In the genomic region with DNA sequence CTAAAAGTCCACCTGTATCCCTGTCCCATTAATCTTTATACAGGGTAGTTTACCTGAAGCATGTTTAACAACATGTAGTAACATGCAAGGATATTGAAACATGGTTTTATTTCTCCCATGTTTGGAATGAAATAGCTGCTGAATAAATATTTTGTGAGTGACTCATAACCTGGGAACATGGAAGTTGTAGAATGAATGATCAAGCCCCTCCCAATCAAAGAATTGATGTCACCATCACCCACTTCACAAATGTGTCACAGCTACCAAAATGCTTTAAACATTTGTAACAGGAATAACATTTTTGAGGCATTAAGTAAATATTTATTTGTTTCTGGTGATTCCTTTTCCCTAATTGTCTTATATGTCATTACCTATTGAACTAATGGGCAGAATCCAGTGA, we compare ENCODE assay signal across 13 cellular contexts. TPM values are rescaled to one million over a fixed set of nuclear protein-coding genes. Genes with fewer than 3 reads are reported as not detected.
A peak's percentile ranks its signal among the peaks of the same experiment; 100 is the strongest.
DNase-seq lines count a peak whose midpoint lies in the region; ATAC-seq, FAIRE-seq and TF ChIP-seq lines count a peak whose summit lies in the region.
"Had no signal": no experiment of that assay in that cellular context is flagged by ENCODE, and none has a peak within 500 bp of the region (broad histone marks: within the 10 kb centered on the region; RNA-seq: fewer than 3 reads in every experiment).

No MANE protein-coding gene starts in this region.

- no peaks in the 10 kb centered on the region for H3K79me2 ChIP-seq in endothelial cell of umbilical vein (ENCODE audit: control insufficient read depth, insufficient read depth, low read length)

- H3K4me2 ChIP-seq in endothelial cell of umbilical vein (ENCODE audit: insufficient read depth, low read length), result no peak overlapping the region

- BruUV-seq in endothelial cell of umbilical vein (replicated peaks; lab: Mats Ljungman, UMichigan), result no TSS peak

- POLR2A ChIA-PET in endothelial cell of umbilical vein (lab: Charles Lee), result no interaction called here

- no peak overlapping the region for H2AFZ ChIP-seq in endothelial cell of umbilical vein (ENCODE audit: low read depth, low read length)

- ATAC-seq in pancreas (no peak), GM21447 (IDR thresholded peaks at IDR 0.05; ENCODE audit: unreplicated experiment) (no peak)

- CTCF ChIA-PET in endothelial cell of umbilical vein (lab: Charles Lee), result interaction anchor here (1.9 kb wide), 1 partner anchor 9 kb away, joined by 17 read pairs; no protein-coding TSS in a partner anchor

- H3K36me3 ChIP-seq in endothelial cell of umbilical vein (ENCODE audit: control insufficient read depth in 2 of 2, extremely low read depth in 1 of 2, insufficient read depth in 2 of 2, low read length in 2 of 2), result no peaks in the 10 kb centered on the region
- no peaks in the 10 kb centered on the region for H3K36me3 ChIP-seq in pancreas
- no peaks in the 10 kb centered on the region for H3K36me3 ChIP-seq in tibial nerve

- H3K9me1 ChIP-seq in endothelial cell of umbilical vein (replicated peaks; ENCODE audit: control insufficient read depth, extremely low read depth, insufficient read depth, low read length), result no peaks in the 10 kb centered on the region

- TF ChIP-seq POLR2A in endothelial cell of umbilical vein (IDR thresholded peaks at IDR 0.05; ENCODE audit: low read depth, low read length) (no peak), tibial nerve (IDR thresholded peaks at IDR 0.05) (no peak)

- H3K9ac ChIP-seq in endothelial cell of umbilical vein (replicated peaks; ENCODE audit: extremely low read depth, insufficient read depth, low read length), result no peak overlapping the region

- H3K4me1 Mint-ChIP-seq in nephron progenitor cell, result peaks cover 29% of the 10 kb centered on the region

- TF ChIP-seq EP300 in tibial nerve (IDR thresholded peaks at IDR 0.05), result no peak

- H4K20me1 ChIP-seq in endothelial cell of umbilical vein (replicated peaks; ENCODE audit: control insufficient read depth, extremely low read depth, insufficient read depth, low read length), result no peaks in the 10 kb centered on the region

- dilution Hi-C loops in endothelial cell of umbilical vein (cut with MboI; ENCODE audit: extremely low pct_ligation_motif_present, low sequenced_read_pairs), result no loop called here

- H3K9me3 ChIP-seq in endothelial cell of umbilical vein (replicated peaks; ENCODE audit: control insufficient read depth, insufficient read depth, low read length), result no peaks in the 10 kb centered on the region
- no peaks in the 10 kb centered on the region for H3K9me3 ChIP-seq in pancreas
- no peaks in the 10 kb centered on the region for H3K9me3 ChIP-seq in tibial nerve

- H3K27ac Mint-ChIP-seq in nephron progenitor cell, result peak overlapping the region; percentile 88
- H3K27ac Mint-ChIP-seq: activated CD4-positive, alpha-beta T cell treated with anti-CD3 and anti-CD28 coated beads, Interleukin-2, amount 10 ng/mL, durations not matched to agents 7 days and 5 days; memory B cell; progenitor cell of endocrine pancreas had no signal

- H3K27me3 Mint-ChIP-seq in nephron progenitor cell (ENCODE audit: low read depth, poor library complexity), result no peaks in the 10 kb centered on the region
- H3K27me3 Mint-ChIP-seq: activated CD4-positive, alpha-beta T cell treated with anti-CD3 and anti-CD28 coated beads, Interleukin-2, amount 10 ng/mL, durations not matched to agents 7 days and 5 days; memory B cell; progenitor cell of endocrine pancreas had no signal

- H3K27ac ChIP-seq in endothelial cell of umbilical vein (ENCODE audit: insufficient read depth, low read depth, low read length) (no peak overlapping the region), pancreas (no peak overlapping the region), tibial nerve (no peak overlapping the region)
- H3K27ac ChIP-seq: coronary artery had no signal

- H3K9me3 Mint-ChIP-seq in nephron progenitor cell, result no peaks in the 10 kb centered on the region
- H3K9me3 Mint-ChIP-seq: memory B cell had no signal

- H3K4me1 ChIP-seq in endothelial cell of umbilical vein (ENCODE audit: control insufficient read depth, extremely low read depth, insufficient read depth, low read length) (peaks cover 30% of the 10 kb centered on the region), pancreas (peaks cover 0 to 15% (median 4%) of the 10 kb centered on the region in 3 donors), tibial nerve (peaks cover 0 to 24% (median 5%) of the 10 kb centered on the region in 4 donors)

- no peak for TF ChIP-seq CTCF in endothelial cell of umbilical vein (IDR thresholded peaks at IDR 0.05; ENCODE audit: extremely low read depth in 1 of 2, insufficient read depth in 1 of 2, low read depth in 1 of 2, low read length in 2 of 2)
- TF ChIP-seq CTCF in nephron progenitor cell (IDR thresholded peaks at IDR 0.05), result no peak
- TF ChIP-seq CTCF in pancreas (IDR thresholded peaks at IDR 0.05), result no peak
- no peak for TF ChIP-seq CTCF in tibial nerve (IDR thresholded peaks at IDR 0.05)

- intact Hi-C loops in endothelial cell of umbilical vein (cut with micrococcal nuclease) (no loop called here), pancreas (cut with DNase I) (no loop called here)

- DNase-seq in GM03348 (ENCODE audit: low spot score), result peak; percentile 50
- DNase-seq in NCI-H460 (ENCODE audit: extremely low read depth, low read depth), result peak; percentile 95
- DNase-seq in endothelial cell of umbilical vein (ENCODE audit: low read depth, low spot score), result peak; percentile 53
- no peak for DNase-seq in nephron progenitor cell
- DNase-seq in pancreas, result no peak
- DNase-seq in tibial nerve (ENCODE audit: low spot score in 2 of 2), result no peak
- DNase-seq: activated CD4-positive, alpha-beta T cell treated with anti-CD3 and anti-CD28 coated beads, Interleukin-2, amount 10 ng/mL, durations not matched to agents 7 days and 5 days; activated naive CD4-positive, alpha-beta T cell treated with Interleukin-2 at 50 U/mL for 16 hours; hypothalamus had no signal

- H3K27me3 ChIP-seq in endothelial cell of umbilical vein (ENCODE audit: control insufficient read depth in 2 of 2, insufficient read depth in 2 of 2, low read length in 2 of 2), result no peaks in the 10 kb centered on the region
- H3K27me3 ChIP-seq in pancreas, result no peaks in the 10 kb centered on the region
- no peaks in the 10 kb centered on the region for H3K27me3 ChIP-seq in tibial nerve

- no peaks in the 10 kb centered on the region for H3K36me3 Mint-ChIP-seq in nephron progenitor cell (ENCODE audit: low read depth)
- H3K36me3 Mint-ChIP-seq: memory B cell had no signal

- no peak overlapping the region for H3K4me3 Mint-ChIP-seq in nephron progenitor cell
- H3K4me3 Mint-ChIP-seq: activated CD4-positive, alpha-beta T cell treated with anti-CD3 and anti-CD28 coated beads, Interleukin-2, amount 10 ng/mL, durations not matched to agents 7 days and 5 days; memory B cell had no signal

- no peak for FAIRE-seq in endothelial cell of umbilical vein (lab: Jason Lieb, UNC)
- no peak for FAIRE-seq in pancreas (lab: Jason Lieb, UNC)

- H3K4me3 ChIP-seq in endothelial cell of umbilical vein (replicated peaks in 1 of 3; ENCODE audit: insufficient read depth in 1 of 3, low read depth in 1 of 3, low read length in 3 of 3) (no peak overlapping the region), pancreas (no peak overlapping the region), tibial nerve (no peak overlapping the region)
- H3K4me3 ChIP-seq: coronary artery had no signal

TF ChIP-seq in endothelial cell of umbilical vein, 7 proteins besides CTCF, POLR2A, EP300 and RAD21:
- no peak for TF ChIP-seq EZH2 (IDR thresholded peaks at IDR 0.05; ENCODE audit: borderline replicate concordance, low read depth, low read length, severe bottlenecking)
- peak; percentile 66 for TF ChIP-seq JUN (IDR thresholded peaks at IDR 0.05; ENCODE audit: borderline replicate concordance, insufficient read depth, insufficient read length, low read depth)
- no peak for TF ChIP-seq MYC (IDR thresholded peaks at IDR 0.05; ENCODE audit: low read depth, low read length)
- TF ChIP-seq FOS (IDR thresholded peaks at IDR 0.05; ENCODE audit: borderline replicate concordance, insufficient read depth, low read length), result peak; percentile 65
- TF ChIP-seq GATA2 (IDR thresholded peaks at IDR 0.05; ENCODE audit: insufficient read depth, insufficient read length, low read depth, low read length), result no peak
TF ChIP-seq in endothelial cell of umbilical vein: peak in this region for 2.

RNA-seq across cellular contexts. Expression of a gene that starts 58.9 kb away (rescaled TPM):
- total RNA-seq in NCI-H460 (2014; rRNA removed; shearing (Covaris generic)), result 94.8 and 109 TPM in 2 replicates
- polyA plus RNA-seq in NCI-H460 (2014; cell fraction: nucleus; rRNA removed), result 51.3 and 58.4 TPM in 2 replicates
- total RNA-seq in endothelial cell of umbilical vein, result 4.2 and 8.6 TPM in 2 replicates
- 3.5 and 4.0 TPM in 2 replicates for polyA plus RNA-seq in endothelial cell of umbilical vein
- 3.6 and 4.3 TPM in 2 replicates for polyA plus RNA-seq in endothelial cell of umbilical vein (2011; cell fraction: cytosol; rRNA removed)
- 28.8 and 35.5 TPM in 2 replicates for polyA plus RNA-seq in endothelial cell of umbilical vein (2011; cell fraction: nucleus; rRNA removed)
- 7.5 TPM in 2 replicates for polyA plus RNA-seq in endothelial cell of umbilical vein (2012)
- 5.1 TPM in 2 replicates for polyA minus RNA-seq in endothelial cell of umbilical vein
- polyA minus RNA-seq in endothelial cell of umbilical vein (2011; cell fraction: cytosol; rRNA and poly(A)+ RNA removed), result 2.3 TPM
- 12.8 and 17.4 TPM in 2 replicates for polyA minus RNA-seq in endothelial cell of umbilical vein (2011; cell fraction: nucleus; rRNA and poly(A)+ RNA removed)
- 10 to 100 TPM in 5 of 6 donors, 1 to 10 TPM in 1; 9.3 to 59.2 (median 13.5) TPM for total RNA-seq in pancreas
- polyA plus RNA-seq in pancreas, result 10 to 100 TPM; 13.9 to 14.5 TPM
- total RNA-seq in tibial nerve, result 10 to 100 TPM; 21.6 to 48.4 (median 32.8) TPM

Comparison
In these comparisons a context has a peak if more than half of its experiments do, and no peak if none do; other contexts are left out.
1. DNase-seq: peak in GM03348 (single experiment), NCI-H460 (single experiment) and endothelial cell of umbilical vein (single experiment); none in nephron progenitor cell (single experiment), pancreas (0 of 6) and tibial nerve (0 of 2).